ENCODE assay signal across 8 cellular contexts in genomic region chr6:157022022-157022740, GRCh38.
A peak's percentile ranks its signal among the peaks of the same experiment; 100 is the strongest.
DNase-seq lines count a peak whose midpoint lies in the region; ATAC-seq and TF ChIP-seq lines count a peak whose summit lies in the region.

No MANE protein-coding gene starts in this region.

- H3K9me3 Mint-ChIP-seq in GM23338, result no peaks in the 10 kb centered on the region
- no peaks in the 10 kb centered on the region for H3K9me3 Mint-ChIP-seq in naive thymus-derived CD8-positive, alpha-beta T cell

- peaks cover 75% of the 10 kb centered on the region for H3K79me2 ChIP-seq in GM23338 (replicated peaks; ENCODE audit: insufficient read depth)

- H4K20me1 ChIP-seq in GM23338 (replicated peaks; ENCODE audit: insufficient read depth), result no peaks in the 10 kb centered on the region

- peaks cover 46% of the 10 kb centered on the region for H3K4me1 Mint-ChIP-seq in GM23338
- H3K4me1 Mint-ChIP-seq in naive thymus-derived CD8-positive, alpha-beta T cell, result peaks cover 15 to 69% (median 49%) of the 10 kb centered on the region in 4 donors

- ATAC-seq in GM23338, result peak; percentile 77
- ATAC-seq in RWPE2 (ENCODE audit: low read depth), result peak; percentile 68
- ATAC-seq in naive thymus-derived CD8-positive, alpha-beta T cell, result peak; percentile 66

- peak overlapping the region; percentile 88 for H3K4me3 ChIP-seq in GM23338
- peak overlapping the region; percentile 72 for H3K4me3 ChIP-seq in RWPE2 (ENCODE audit: severe bottlenecking)
- peak overlapping the region; percentile 73 for H3K4me3 ChIP-seq in fibroblast of mammary gland (ENCODE audit: control insufficient read depth, low read depth, low read length)

- H3K4me1 ChIP-seq in GM23338 (ENCODE audit: insufficient read depth) (peaks cover 40% of the 10 kb centered on the region), RWPE2 (ENCODE audit: insufficient read depth, poor library complexity, severe bottlenecking) (peaks cover 16% of the 10 kb centered on the region)

- H3K36me3 Mint-ChIP-seq in GM23338 (ENCODE audit: low read depth), result no peaks in the 10 kb centered on the region
- no peaks in the 10 kb centered on the region for H3K36me3 Mint-ChIP-seq in naive thymus-derived CD8-positive, alpha-beta T cell

- POLR2A ChIA-PET in naive thymus-derived CD8-positive, alpha-beta T cell (lab: Charles Lee), result interaction anchor here (0.5 to 3.3 kb wide), 12 partner anchors 12 to 1707 kb away, joined by 3 to 41 read pairs (median 6); partner anchors contain the start of gene ARID1B

- H3K27me3 Mint-ChIP-seq in GM23338 (ENCODE audit: insufficient read depth, low read depth, poor library complexity), result peaks cover 5% of the 10 kb centered on the region
- no peaks in the 10 kb centered on the region for H3K27me3 Mint-ChIP-seq in naive thymus-derived CD8-positive, alpha-beta T cell

- H3K4me3 Mint-ChIP-seq in GM23338, result peak overlapping the region; percentile 94
- peak overlapping the region; percentile 91 to 98 (median 96) for H3K4me3 Mint-ChIP-seq in naive thymus-derived CD8-positive, alpha-beta T cell

- TF ChIP-seq CTCF in GM23338 (conservative IDR thresholded peaks at IDR 0.05; ENCODE audit: low read depth in 2 of 2), result 0 out of 4 replicates have a peak, but pooled peaks of 1 of the 2 experiments have one; percentile 6
- TF ChIP-seq CTCF in RWPE2 (IDR thresholded peaks at IDR 0.05; ENCODE audit: poor library complexity, severe bottlenecking), result no peak
- TF ChIP-seq CTCF in fibroblast of mammary gland (conservative IDR thresholded peaks at IDR 0.05; ENCODE audit: control insufficient read depth, insufficient read depth, low read depth, low read length), result no peak

- no peaks in the 10 kb centered on the region for H3F3A ChIP-seq in GM23338 (replicated peaks; ENCODE audit: low read depth)

- peak overlapping the region; percentile 99 for H3K27ac ChIP-seq in GM23338 (ENCODE audit: low read depth)
- H3K27ac ChIP-seq in RWPE2 (ENCODE audit: poor library complexity, severe bottlenecking), result peak overlapping the region; percentile 87

- peak overlapping the region; percentile 93 for H3K4me2 ChIP-seq in GM23338

- H3K36me3 ChIP-seq in GM23338 (ENCODE audit: insufficient read depth) (no peaks in the 10 kb centered on the region), RWPE2 (ENCODE audit: low read depth) (no peaks in the 10 kb centered on the region)

- H3K27ac Mint-ChIP-seq in GM23338, result peak overlapping the region; percentile 100
- peak overlapping the region; percentile 85 to 100 (median 99) for H3K27ac Mint-ChIP-seq in naive thymus-derived CD8-positive, alpha-beta T cell

- H2AFZ ChIP-seq in GM23338, result no peak overlapping the region

- no peaks in the 10 kb centered on the region for H3K27me3 ChIP-seq in GM23338 (ENCODE audit: insufficient read depth)
- no peaks in the 10 kb centered on the region for H3K27me3 ChIP-seq in RWPE2 (ENCODE audit: insufficient read depth, poor library complexity, severe bottlenecking)

- no peaks in the 10 kb centered on the region for H3K9me2 ChIP-seq in GM23338 (ENCODE audit: insufficient read depth)

- no peaks in the 10 kb centered on the region for H3K9me3 ChIP-seq in RWPE2 (ENCODE audit: severe bottlenecking)

- DNase-seq in DMS79 treated with DMSO at 0.1 percent for 48 hours (lab: John Stamatoyannopoulos, UW) (peak; percentile 90), GM23338 (ENCODE audit: low spot score) (peak; percentile 88), LHCN-M2 (ENCODE audit: low read depth) (peak; percentile 83), RWPE2 (ENCODE audit: low spot score) (peak; percentile 80), fibroblast of mammary gland (ENCODE audit: low read depth) (peak; percentile 93)
- peak; percentile 81 for DNase-seq in activated T-helper 9 cell treated with anti-CD3 and anti-CD28 coated beads, Interleukin-2, amount 50 U/mL, for 16 hours (ENCODE audit: low read depth)
- DNase-seq in naive thymus-derived CD8-positive, alpha-beta T cell, result peak; percentile 68 to 94 (median 84)
- DNase-seq in stimulated activated naive CD4-positive, alpha-beta T cell (lab: John Stamatoyannopoulos, UW), result peak; percentile 76 to 93 (median 84)

TF ChIP-seq in GM23338, 12 proteins besides CTCF, POLR2A, EP300 and RAD21:
- TF ChIP-seq ETS1 (IDR thresholded peaks at IDR 0.05) (no peak), NANOG (IDR thresholded peaks at IDR 0.05; ENCODE audit: borderline replicate concordance) (no peak), POLR2AphosphoS5 (IDR thresholded peaks at IDR 0.05; ENCODE audit: low read depth) (peak; percentile 71), CREB1 (CRISPR knock-in tag; IDR thresholded peaks at IDR 0.05; ENCODE audit: low read depth) (no peak)

Comparison
In these comparisons a context has a peak if more than half of its experiments do, and no peak if none do; other contexts are left out.
1. Peak in every context shown above with its lines: DNase-seq, ATAC-seq, H3K4me3 ChIP-seq and H3K27ac ChIP-seq.